ENCODE assay signal across 1 cellular context in the genomic region with DNA sequence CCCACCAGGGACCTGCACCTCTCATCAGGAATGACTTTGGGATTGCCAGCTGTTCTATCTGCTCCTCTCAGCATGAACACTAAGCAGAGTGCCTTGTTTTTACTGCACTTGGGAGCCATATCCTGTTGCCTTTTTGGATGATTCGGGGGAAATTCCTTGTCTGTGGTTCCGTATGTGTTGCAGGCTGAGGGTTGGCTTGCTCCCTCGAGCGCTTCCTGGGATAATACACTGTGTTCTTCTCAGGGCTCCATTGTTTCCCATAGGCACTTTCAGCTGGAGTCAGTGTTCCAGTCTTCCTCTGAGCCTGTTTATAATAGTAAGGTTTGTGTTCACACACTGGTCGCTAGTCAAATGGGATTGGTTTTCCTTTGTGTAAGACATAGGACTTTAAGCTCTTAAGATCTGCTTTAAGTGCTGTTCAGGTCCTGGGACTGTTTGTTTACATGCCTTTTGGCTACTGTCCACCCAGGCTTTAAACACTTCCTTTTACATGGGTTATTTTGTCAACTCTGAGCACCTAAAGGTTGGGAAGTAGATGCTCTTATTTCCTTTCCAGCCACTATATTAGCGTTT.
TF ChIP-seq lines count a peak whose summit lies in the region.

No MANE protein-coding gene starts in this region.

TF ChIP-seq in SK-N-SH, 30 proteins besides CTCF, POLR2A, EP300 and RAD21 (continued from another document):
- TF ChIP-seq PBX3 (IDR thresholded peaks at IDR 0.05), result no peak
- no peak for TF ChIP-seq RFX5 (IDR thresholded peaks at IDR 0.05; ENCODE audit: low read length)
- no peak for TF ChIP-seq FOSL2 (IDR thresholded peaks at IDR 0.05; ENCODE audit: borderline replicate concordance, low read depth)
- no peak for TF ChIP-seq POLR2AphosphoS5 (IDR thresholded peaks at IDR 0.05; ENCODE audit: low read depth, low read length)
- no peak for TF ChIP-seq TCF12 (IDR thresholded peaks at IDR 0.05)
- TF ChIP-seq GABPA (IDR thresholded peaks at IDR 0.05; ENCODE audit: low read depth), result no peak
- no peak for TF ChIP-seq EZH2phosphoT487 (IDR thresholded peaks at IDR 0.05; ENCODE audit: borderline replicate concordance, low read depth)
- TF ChIP-seq, protein P1, sequence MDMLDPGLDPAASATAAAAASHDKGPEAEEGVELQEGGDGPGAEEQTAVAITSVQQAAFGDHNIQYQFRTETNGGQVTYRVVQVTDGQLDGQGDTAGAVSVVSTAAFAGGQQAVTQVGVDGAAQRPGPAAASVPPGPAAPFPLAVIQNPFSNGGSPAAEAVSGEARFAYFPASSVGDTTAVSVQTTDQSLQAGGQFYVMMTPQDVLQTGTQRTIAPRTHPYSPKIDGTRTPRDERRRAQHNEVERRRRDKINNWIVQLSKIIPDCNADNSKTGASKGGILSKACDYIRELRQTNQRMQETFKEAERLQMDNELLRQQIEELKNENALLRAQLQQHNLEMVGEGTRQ (IDR thresholded peaks at IDR 0.05; ENCODE audit: borderline replicate concordance, low read depth, low read length), result no peak
- no peak for TF ChIP-seq FOXJ3 (CRISPR knock-in tag; IDR thresholded peaks at IDR 0.05)
TF ChIP-seq in SK-N-SH: peak in this region for 0.
